Comparison of ENCODE assay signal across 15 cellular contexts in the genomic region with DNA sequence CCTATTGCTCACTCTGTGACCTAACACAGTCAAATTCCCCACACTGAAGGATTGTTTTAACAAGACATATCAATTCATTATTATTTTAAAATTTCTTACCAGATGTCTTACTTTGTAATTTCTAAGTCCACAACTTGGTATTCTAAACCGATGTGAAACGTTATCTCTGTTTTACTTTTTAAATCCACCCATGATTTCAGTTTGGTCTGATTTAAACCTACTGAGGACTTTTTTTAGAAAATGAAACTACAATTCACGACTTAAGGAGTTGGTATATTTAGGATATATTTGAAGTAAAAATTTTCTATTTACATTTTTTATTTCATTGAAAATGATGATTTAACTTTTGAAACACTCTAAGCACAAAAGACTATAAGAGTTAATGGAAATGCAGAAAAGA. TPM values are rescaled to one million over a fixed set of nuclear protein-coding genes. Genes with fewer than 3 reads are reported as not detected.
DNase-seq lines count a peak whose midpoint lies in the region; ATAC-seq lines count a peak whose summit lies in the region.
"Had no signal": no experiment of that assay in that cellular context is flagged by ENCODE, and none has a peak within 500 bp of the region (broad histone marks: within the 10 kb centered on the region; RNA-seq: fewer than 3 reads in every experiment).

No MANE protein-coding gene starts in this region.

- peaks cover 18% of the 10 kb centered on the region for H3K27me3 Mint-ChIP-seq in T-helper 2 cell treated with Interferon-gamma antibody and Interleukin-4, amounts not matched to agents 5 μg/mL and 100 μg/mL, for 36 hours (ENCODE audit: low read depth)
- no peaks in the 10 kb centered on the region for H3K27me3 Mint-ChIP-seq in activated naive CD8-positive, alpha-beta T cell
- no peaks in the 10 kb centered on the region for H3K27me3 Mint-ChIP-seq in naive thymus-derived CD8-positive, alpha-beta T cell

- POLR2A ChIA-PET in naive thymus-derived CD8-positive, alpha-beta T cell (lab: Charles Lee) = interaction anchor here (0.6 kb wide), 1 partner anchor 667 kb away, joined by 3 read pairs; no protein-coding TSS in a partner anchor

- H3K36me3 Mint-ChIP-seq in T-helper 2 cell treated with Interferon-gamma antibody and Interleukin-4, amounts not matched to agents 5 μg/mL and 100 μg/mL, for 36 hours (ENCODE audit: low read depth) = no peaks in the 10 kb centered on the region
- no peaks in the 10 kb centered on the region for H3K36me3 Mint-ChIP-seq in activated naive CD8-positive, alpha-beta T cell
- no peaks in the 10 kb centered on the region for H3K36me3 Mint-ChIP-seq in naive thymus-derived CD8-positive, alpha-beta T cell

- peak overlapping the region; percentile 9 for H3K4me3 Mint-ChIP-seq in T-helper 2 cell treated with Interferon-gamma antibody and Interleukin-4, amounts not matched to agents 5 μg/mL and 100 μg/mL, for 36 hours
- peak overlapping the region; percentile 53 for H3K4me3 Mint-ChIP-seq in activated naive CD8-positive, alpha-beta T cell
- peak overlapping the region; percentile 36 to 87 (median 63) for H3K4me3 Mint-ChIP-seq in naive thymus-derived CD8-positive, alpha-beta T cell

- H3K9me3 Mint-ChIP-seq in T-helper 2 cell treated with Interferon-gamma antibody and Interleukin-4, amounts not matched to agents 5 μg/mL and 100 μg/mL, for 36 hours = no peaks in the 10 kb centered on the region
- H3K9me3 Mint-ChIP-seq in activated naive CD8-positive, alpha-beta T cell (ENCODE audit: low read depth) = no peaks in the 10 kb centered on the region
- H3K9me3 Mint-ChIP-seq in naive thymus-derived CD8-positive, alpha-beta T cell = peaks cover 0 to 5% (median 0%) of the 10 kb centered on the region in 9 donors

- ATAC-seq in GM21717 (IDR thresholded peaks at IDR 0.05; ENCODE audit: unreplicated experiment) = peak; percentile 72
- ATAC-seq in naive thymus-derived CD8-positive, alpha-beta T cell = no peak
- no peak for ATAC-seq in GM21529 (IDR thresholded peaks at IDR 0.05; ENCODE audit: unreplicated experiment)
- no peak for ATAC-seq in GM21526 (IDR thresholded peaks at IDR 0.05; ENCODE audit: low FRiP score, unreplicated experiment)

- no peak for DNase-seq in T-helper 2 cell treated with Interferon-gamma antibody and Interleukin-4, amounts not matched to agents 5 μg/mL and 100 μg/mL, for 36 hours (ENCODE audit: low spot score)
- DNase-seq in T-helper 2 cell (no peak), NCI-H1694 (lab: John Stamatoyannopoulos, UW) (no peak)
- peak in 1 of 10 donors; percentile 19 for DNase-seq in naive thymus-derived CD8-positive, alpha-beta T cell
- DNase-seq: 8988T; activated CD4-positive, alpha-beta T cell treated with anti-CD3 and anti-CD28 coated beads, Interleukin-2, amount 50 U/mL, for 4 hours; KBM-7; NCI-H146; NCI-H524 had no signal

- no peak overlapping the region for H3K27ac Mint-ChIP-seq in T-helper 2 cell treated with Interferon-gamma antibody and Interleukin-4, amounts not matched to agents 5 μg/mL and 100 μg/mL, for 36 hours
- peak overlapping the region; percentile 62 for H3K27ac Mint-ChIP-seq in activated naive CD8-positive, alpha-beta T cell
- H3K27ac Mint-ChIP-seq in naive thymus-derived CD8-positive, alpha-beta T cell = peak overlapping the region; percentile 68 to 97 (median 88)

- H3K4me1 Mint-ChIP-seq in T-helper 2 cell treated with Interferon-gamma antibody and Interleukin-4, amounts not matched to agents 5 μg/mL and 100 μg/mL, for 36 hours (ENCODE audit: low read depth) = peaks cover 16% of the 10 kb centered on the region
- H3K4me1 Mint-ChIP-seq in activated naive CD8-positive, alpha-beta T cell (ENCODE audit: low read depth) = peaks cover 64% of the 10 kb centered on the region
- H3K4me1 Mint-ChIP-seq in naive thymus-derived CD8-positive, alpha-beta T cell = peaks cover 19 to 59% (median 54%) of the 10 kb centered on the region in 4 donors

RNA-seq across cellular contexts. Expression of a gene that starts 35.1 kb away (rescaled TPM):
- total RNA-seq in naive thymus-derived CD8-positive, alpha-beta T cell = 1 to 10 TPM; 1.1 to 1.6 TPM
- 1 to 10 TPM in 1 of 3 donors, under 1 TPM in 2; 0.25 to 4.2 (median 0.95) TPM for polyA plus RNA-seq in naive thymus-derived CD8-positive, alpha-beta T cell
- total RNA-seq: fibroblast of lung; T-helper 1 cell treated with Interleukin-12 subunit alpha and Interleukin-12 subunit beta and Interleukin-4 antibody, amounts not matched to agents 30 ng/mL and 1 ng/mL, for 36 hours had no signal

Comparison
In these comparisons a context has a peak if more than half of its experiments do, and no peak if none do; other contexts are left out.
1. H3K4me3 Mint-ChIP-seq: peak in every context shown above with its lines; median percentile 63 in naive thymus-derived CD8-positive, alpha-beta T cell; 53 in activated naive CD8-positive, alpha-beta T cell; 9 in T-helper 2 cell treated with Interferon-gamma antibody and Interleukin-4, amounts not matched to agents 5 μg/mL and 100 μg/mL, for 36 hours.